Comparison of ENCODE assay signal across 30 cellular contexts in genomic region chr11:61560751-61561150, GRCh38. TPM values are rescaled to one million over a fixed set of nuclear protein-coding genes. Genes with fewer than 3 reads are reported as not detected.
"Had no signal": no experiment of that assay in that cellular context is flagged by ENCODE, and none has a peak within 500 bp of the region (broad histone marks: within the 10 kb centered on the region; RNA-seq: fewer than 3 reads in every experiment).

No MANE protein-coding gene starts in this region.

- H3K36me3 Mint-ChIP-seq: mesothelial cell of epicardium had no signal

- H3K27ac Mint-ChIP-seq: dendritic cell treated with granulocyte-macrophage colony-stimulating factor and Interleukin-4, amounts not matched to agents 40 ng/mL and 50 ng/mL, for 4 days; effector memory CD8-positive, alpha-beta T cell; endodermal cell; mesothelial cell of epicardium had no signal

- H3K27ac ChIP-seq: colonic mucosa, epithelial cell of prostate, esophagus squamous epithelium, gastrocnemius medialis, heart right ventricle, left lung, lower lobe of right lung had no signal

- H3K4me3 ChIP-seq: colonic mucosa, esophagus squamous epithelium, gastrocnemius medialis, heart right ventricle, left lung, lower lobe of right lung, mucosa of descending colon had no signal

- H3K9me3 ChIP-seq: colonic mucosa, esophagus squamous epithelium, gastrocnemius medialis, heart right ventricle, left lung, lower lobe of right lung, mucosa of descending colon had no signal

- H3K4me1 ChIP-seq: colonic mucosa, gastrocnemius medialis, heart right ventricle, left lung, lower lobe of right lung had no signal

- DNase-seq: colonic mucosa; cortex of kidney; effector CD8-positive, alpha-beta T cell; effector memory CD8-positive, alpha-beta T cell; endodermal cell; erythroblast; esophagus squamous epithelium; foreskin fibroblast; foreskin melanocyte; gastrocnemius medialis; glutamatergic neuron; head of caudate nucleus; heart right ventricle; hippocampal formation; left cardiac atrium; left lung; left ventricle myocardium superior; lower lobe of right lung; mesenchymal stem cell; mucosa of descending colon; naive B cell had no signal

- H3K4me3 Mint-ChIP-seq: dendritic cell treated with granulocyte-macrophage colony-stimulating factor and Interleukin-4, amounts not matched to agents 40 ng/mL and 50 ng/mL, for 4 days; effector memory CD8-positive, alpha-beta T cell; endodermal cell; mesothelial cell of epicardium; naive B cell had no signal

- FAIRE-seq: endometrium, islet of Langerhans, keratinocyte had no signal

- ATAC-seq: effector memory CD8-positive, alpha-beta T cell; esophagus mucosa; gastrocnemius medialis; heart right ventricle; left cardiac atrium; left lung; left ventricle myocardium superior; lower lobe of right lung; mucosa of descending colon had no signal

- H3K9me3 Mint-ChIP-seq: dendritic cell treated with granulocyte-macrophage colony-stimulating factor and Interleukin-4, amounts not matched to agents 40 ng/mL and 50 ng/mL, for 4 days; effector memory CD8-positive, alpha-beta T cell; endodermal cell; mesothelial cell of epicardium had no signal

RNA-seq across cellular contexts. Expression of gene LRRC10B, which starts 52.2 kb away (rescaled TPM):
- total RNA-seq: lung microvascular endothelial cell, myocyte had no signal
- polyA plus RNA-seq: keratinocyte had no signal
